ENCODE assay signal across 4 cellular contexts in the genomic region with DNA sequence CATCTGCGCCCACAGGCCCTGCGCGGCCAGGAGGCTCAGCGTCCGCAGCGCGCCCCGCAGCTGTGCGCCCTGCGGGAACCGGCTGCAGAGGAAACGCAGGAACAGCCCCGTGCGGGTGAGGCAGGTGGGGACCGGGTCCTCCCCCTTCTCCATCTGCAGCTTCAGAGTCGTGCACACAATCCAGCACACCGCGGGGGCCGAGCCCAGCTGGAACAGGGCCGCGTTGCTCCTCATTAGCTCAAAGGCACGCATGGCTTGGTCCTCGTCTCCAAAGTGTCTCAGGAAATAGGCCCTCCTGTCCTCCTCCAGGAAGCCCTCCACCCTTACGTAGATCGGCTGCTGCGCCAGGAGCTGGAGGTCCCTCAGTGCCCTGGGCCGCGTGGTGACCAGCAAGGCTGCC. TPM values are rescaled to one million over a fixed set of nuclear protein-coding genes. Genes with fewer than 3 reads are reported as not detected.
"Had no signal": no experiment of that assay in that cellular context is flagged by ENCODE, and none has a peak within 500 bp of the region (broad histone marks: within the 10 kb centered on the region; RNA-seq: fewer than 3 reads in every experiment).

No MANE protein-coding gene starts in this region.

RNA-seq across cellular contexts. Expression of a gene that starts 7.8 kb away (rescaled TPM):
- total RNA-seq: H4, HepG2, HFFc6, HT1080 had no signal
- polyA plus RNA-seq: HepG2 had no signal

RNA-seq across cellular contexts. Expression of a gene that starts 26.6 kb away (rescaled TPM):
- total RNA-seq: HepG2, HT1080 had no signal
- polyA plus RNA-seq: HepG2 had no signal

RNA-seq across cellular contexts. Expression of a gene that starts 33.6 kb away (rescaled TPM):
- total RNA-seq: HepG2, HFFc6 had no signal
- polyA plus RNA-seq: HepG2 had no signal
